1 cellular context compared by ENCODE assay signal in genomic region chr7:16466087-16466472, GRCh38.
TF ChIP-seq lines count a peak whose summit lies in the region.

No MANE protein-coding gene starts in this region.

TF ChIP-seq in WTC11, 78 proteins besides CTCF, POLR2A, EP300 and RAD21 (continued from another document):
- TF ChIP-seq, protein P1, sequence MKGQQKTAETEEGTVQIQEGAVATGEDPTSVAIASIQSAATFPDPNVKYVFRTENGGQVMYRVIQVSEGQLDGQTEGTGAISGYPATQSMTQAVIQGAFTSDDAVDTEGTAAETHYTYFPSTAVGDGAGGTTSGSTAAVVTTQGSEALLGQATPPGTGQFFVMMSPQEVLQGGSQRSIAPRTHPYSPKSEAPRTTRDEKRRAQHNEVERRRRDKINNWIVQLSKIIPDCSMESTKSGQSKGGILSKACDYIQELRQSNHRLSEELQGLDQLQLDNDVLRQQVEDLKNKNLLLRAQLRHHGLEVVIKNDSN (CRISPR knock-in tag; IDR thresholded peaks at IDR 0.05), result no peak
